In the genomic region with DNA sequence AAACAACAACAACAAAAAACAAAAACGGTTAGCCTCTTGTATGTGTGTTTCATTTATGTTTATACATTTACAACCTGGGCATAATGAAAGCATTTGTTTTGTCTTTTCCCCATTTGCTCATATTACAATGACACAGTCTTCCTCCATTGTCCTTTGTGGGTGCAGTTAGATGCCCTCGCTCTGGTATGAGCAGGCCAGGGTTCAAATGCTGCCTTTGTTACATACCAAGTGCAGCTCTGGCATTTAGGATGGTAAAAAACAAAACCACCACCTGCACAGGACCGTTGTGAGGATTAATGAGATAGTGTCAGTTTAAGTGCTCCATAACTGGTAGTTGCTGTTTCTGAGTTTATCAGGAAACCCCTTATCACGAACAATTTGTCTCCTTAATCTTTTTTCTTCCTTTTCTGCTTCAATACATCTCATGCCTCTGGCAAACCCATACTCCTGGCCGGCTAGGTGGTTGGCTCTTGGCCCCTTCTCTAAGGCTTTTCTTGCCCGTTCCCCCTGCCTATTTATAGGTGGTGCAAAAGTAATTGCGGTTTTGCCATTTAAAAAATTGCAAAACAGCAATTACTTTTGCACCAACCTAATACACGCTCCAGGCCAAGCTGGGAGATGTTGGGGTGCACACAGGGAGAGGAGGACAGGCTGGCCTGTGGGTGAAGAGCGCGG, we compare ENCODE assay signal across 9 cellular contexts. TPM values are rescaled to one million over a fixed set of nuclear protein-coding genes. Genes with fewer than 3 reads are reported as not detected.
DNase-seq lines count a peak whose midpoint lies in the region; ATAC-seq, FAIRE-seq and TF ChIP-seq lines count a peak whose summit lies in the region.
"Had no signal": no experiment of that assay in that cellular context is flagged by ENCODE, and none has a peak within 500 bp of the region (broad histone marks: within the 10 kb centered on the region; RNA-seq: fewer than 3 reads in every experiment).

No MANE protein-coding gene starts in this region.

- peak overlapping the region; percentile 64 for H3K4me3 ChIP-seq in DOHH2 (ENCODE audit: low read length)
- H3K4me3 ChIP-seq in fibroblast of the aortic adventitia (ENCODE audit: low read depth, low read length), result peak overlapping the region; percentile 66

- H3K4me3 Mint-ChIP-seq in T-cell, result peak overlapping the region; percentile 82 to 91 (median 91)

- peak overlapping the region; percentile 82 for H3K4me2 ChIP-seq in DOHH2 (ENCODE audit: low read length)

- peak overlapping the region; percentile 71 to 72 for H3K27ac Mint-ChIP-seq in T-cell

- FAIRE-seq in GM19239 (lab: Jason Lieb, UNC) (no peak), HTR-8/SVneo (lab: Jason Lieb, UNC) (no peak)

- H3K4me1 ChIP-seq in DOHH2 (ENCODE audit: control insufficient read depth, low read length), result peaks cover 46% of the 10 kb centered on the region

- no peaks in the 10 kb centered on the region for H3K79me2 ChIP-seq in DOHH2 (ENCODE audit: control insufficient read depth, low read length)

- no peaks in the 10 kb centered on the region for H3K36me3 Mint-ChIP-seq in T-cell

- H3K9me3 ChIP-seq in DOHH2 (ENCODE audit: control insufficient read depth, insufficient read depth, low read length), result no peaks in the 10 kb centered on the region

- no peak for DNase-seq in T-cell
- no peak for DNase-seq in fibroblast of the aortic adventitia (ENCODE audit: low read depth)
- peak; percentile 28 for DNase-seq in retina
- no peak for DNase-seq in GM19239 (ENCODE audit: insufficient read length, low spot score)
- no peak for DNase-seq in HTR-8/SVneo (ENCODE audit: insufficient read length, low spot score)
- DNase-seq: Kasumi-1 had no signal

- CTCF ChIA-PET in T-cell (lab: Charles Lee), result interaction anchor here in 1 of 2 donors (0.5 to 0.9 kb wide), 2 partner anchors 157 to 171 kb away, joined by 3 read pairs; a partner anchor contains a TSS

- H3K27me3 Mint-ChIP-seq in T-cell, result no peaks in the 10 kb centered on the region

- no peaks in the 10 kb centered on the region for H3K9me3 Mint-ChIP-seq in T-cell

- H4K20me1 ChIP-seq in DOHH2 (ENCODE audit: control insufficient read depth, insufficient read depth, low read depth, low read length), result 0 out of 2 replicates have a peak, but pooled peaks cover 8% of the 10 kb centered on the region

- H3K36me3 ChIP-seq in DOHH2 (ENCODE audit: control insufficient read depth, low read length), result 0 out of 2 replicates have a peak, but pooled peaks cover 5% of the 10 kb centered on the region

- POLR2A ChIA-PET in T-cell (lab: Charles Lee), result interaction anchor here in 1 of 2 donors (0.6 kb wide), 1 partner anchor 8 kb away, joined by 4 read pairs; no protein-coding TSS in a partner anchor

- peaks cover 12 to 15% (median 14%) of the 10 kb centered on the region in 3 donors for H3K4me1 Mint-ChIP-seq in T-cell

- ATAC-seq in T-cell (replicated peaks in 1 of 4) (no peak), GM18517 (IDR thresholded peaks at IDR 0.05; ENCODE audit: unreplicated experiment) (no peak), GM21367 (IDR thresholded peaks at IDR 0.05; ENCODE audit: unreplicated experiment) (no peak)

- H3F3A ChIP-seq in DOHH2 (ENCODE audit: control insufficient read depth, insufficient read depth), result peaks cover 30% of the 10 kb centered on the region

- TF ChIP-seq CTCF in DOHH2 (IDR thresholded peaks at IDR 0.05; ENCODE audit: low read depth, low read length, poor library complexity, severe bottlenecking) (no peak), fibroblast of the aortic adventitia (IDR thresholded peaks at IDR 0.05; ENCODE audit: insufficient read depth, low read length) (no peak)

- H3K27me3 ChIP-seq in DOHH2 (ENCODE audit: control insufficient read depth, low read length), result 0 out of 2 replicates have a peak, but pooled peaks cover 7% of the 10 kb centered on the region

- no peaks in the 10 kb centered on the region for H3K9me2 ChIP-seq in DOHH2 (replicated peaks; ENCODE audit: control insufficient read depth, low read length)

- no peak overlapping the region for H3K27ac ChIP-seq in DOHH2 (ENCODE audit: low read depth, low read length)

RNA-seq across cellular contexts. Expression of a gene that starts 18.6 kb away (rescaled TPM):
- total RNA-seq in T-cell (1 to 10 TPM in 4 of 5 donors, under 1 TPM in 1; 0.85 to 2.6 (median 1.1) TPM), fibroblast of the aortic adventitia (ENCODE audit: low replicate concordance) (0.54 TPM in 1 of 2 replicates, not detected in the other)

RNA-seq across cellular contexts. Expression of a gene that starts 21.0 kb away (rescaled TPM):
- 100 to 1,000 TPM; 145 to 163 (median 157) TPM for total RNA-seq in T-cell
- total RNA-seq in fibroblast of the aortic adventitia (ENCODE audit: low replicate concordance), result 54.2 and 76.0 TPM in 2 replicates

RNA-seq across cellular contexts. Expression of a gene that starts 27.5 kb away (rescaled TPM):
- 1 to 10 TPM; 2.8 to 8.9 (median 8.5) TPM for total RNA-seq in T-cell
- total RNA-seq in fibroblast of the aortic adventitia (ENCODE audit: low replicate concordance), result 5.9 and 8.9 TPM in 2 replicates

RNA-seq across cellular contexts. Expression of a gene that starts 37.3 kb away (rescaled TPM):
- total RNA-seq in T-cell, result 10 to 100 TPM; 43.1 to 50.3 (median 49.8) TPM
- total RNA-seq in fibroblast of the aortic adventitia (ENCODE audit: low replicate concordance), result 8.1 and 22.0 TPM in 2 replicates
